In the genomic region with DNA sequence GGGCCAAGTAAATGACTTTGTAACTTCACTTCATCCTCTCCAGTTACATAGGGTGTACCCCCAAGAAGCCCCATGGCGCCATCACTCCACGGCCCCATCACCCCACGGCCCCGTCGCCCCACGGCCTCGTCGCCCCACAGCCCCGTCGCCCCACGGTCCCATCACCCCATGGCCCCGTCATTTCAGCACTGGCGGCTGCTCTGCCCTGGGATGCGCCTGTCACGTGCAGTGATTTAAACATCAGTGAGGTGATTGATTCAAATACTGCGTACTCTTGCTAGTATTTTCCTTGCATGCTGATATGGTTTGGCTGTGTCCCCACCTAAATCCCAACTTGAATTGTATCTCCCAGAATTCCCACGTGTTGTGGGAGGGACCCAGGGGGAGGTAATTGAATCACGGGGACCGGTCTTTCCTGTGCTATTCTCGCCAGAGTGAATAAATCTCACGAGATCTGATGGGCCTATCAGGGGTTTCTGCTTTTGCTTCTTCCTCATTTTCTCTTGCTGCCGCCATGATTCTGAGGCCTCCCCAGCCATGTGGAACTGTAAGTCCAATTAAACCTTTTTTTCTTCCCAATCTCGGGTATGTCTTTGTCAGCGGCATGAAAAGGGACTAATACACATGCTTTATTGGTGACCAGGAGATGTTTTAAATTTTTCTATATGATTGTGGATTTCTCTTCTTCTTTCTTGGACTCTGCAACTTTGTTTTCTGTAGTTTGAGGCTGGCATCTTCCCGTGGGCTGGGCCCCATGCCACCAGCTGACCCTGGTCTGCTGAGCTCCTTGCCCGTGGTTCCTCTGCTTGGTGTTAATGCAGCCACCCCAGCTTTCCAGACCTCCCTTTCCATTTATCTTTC, we compare ENCODE assay signal across 12 cellular contexts. TPM values are rescaled to one million over a fixed set of nuclear protein-coding genes. Genes with fewer than 3 reads are reported as not detected.
DNase-seq lines count a peak whose midpoint lies in the region; ATAC-seq and TF ChIP-seq lines count a peak whose summit lies in the region.
"Had no signal": no experiment of that assay in that cellular context is flagged by ENCODE, and none has a peak within 500 bp of the region (broad histone marks: within the 10 kb centered on the region; RNA-seq: fewer than 3 reads in every experiment).

No MANE protein-coding gene starts in this region.

- TF ChIP-seq CTCF in upper lobe of right lung (IDR thresholded peaks at IDR 0.05) (no peak), endothelial cell (IDR thresholded peaks at IDR 0.05; ENCODE audit: unreplicated experiment) (no peak)

- peaks cover 5% of the 10 kb centered on the region for H3K4me1 ChIP-seq in upper lobe of right lung
- H3K4me1 ChIP-seq: colonic mucosa had no signal

- no peak overlapping the region for H3K4me3 ChIP-seq in upper lobe of right lung
- H3K4me3 ChIP-seq: colonic mucosa had no signal

- peaks cover 3% of the 10 kb centered on the region for H3K9me3 Mint-ChIP-seq in activated naive CD4-positive, alpha-beta T cell treated with anti-CD3 and anti-CD28 coated beads, Interleukin-2, amount 10 ng/mL, durations not matched to agents 7 days and 5 days
- peaks cover 0 to 9% of the 10 kb centered on the region in 2 donors for H3K9me3 Mint-ChIP-seq in activated naive CD4-positive, alpha-beta T cell treated with anti-CD3 and anti-CD28 coated beads, Interleukin-2, amount 50 U/mL, for 72 hours
- peaks cover 7% of the 10 kb centered on the region for H3K9me3 Mint-ChIP-seq in activated T-helper 1 cell treated with anti-CD3 and anti-CD28 coated beads, Interleukin-12 subunit alpha, Interleukin-12 subunit beta, Interleukin-2, Interleukin-4 antibody, amounts not matched to agents 30 ng/mL and 10 ng/mL and 1 ng/mL, durations not matched to agents 14 hours and 24 hours and 36 hours
- no peaks in the 10 kb centered on the region for H3K9me3 Mint-ChIP-seq in endothelial cell (ENCODE audit: unreplicated experiment)

- no peaks in the 10 kb centered on the region for H3K9me3 ChIP-seq in upper lobe of right lung
- H3K9me3 ChIP-seq: colonic mucosa, SK-N-SH had no signal

- intact Hi-C loops in activated T-helper 1 cell treated with anti-CD3 and anti-CD28 coated beads, Interleukin-12 subunit alpha, Interleukin-12 subunit beta, Interleukin-2, Interleukin-4 antibody, amounts not matched to agents 30 ng/mL and 10 ng/mL and 1 ng/mL, durations not matched to agents 14 hours and 24 hours and 36 hours (cut with micrococcal nuclease) = loop anchor here (2.0 to 5.0 kb wide), 3 partner anchors 13 to 379 kb away; partner anchors contain the start of gene POFUT2
- intact Hi-C loops in upper lobe of right lung (cut with DNase I) = no loop called here

- H3K27ac ChIP-seq in upper lobe of right lung = no peak overlapping the region
- H3K27ac ChIP-seq: colonic mucosa had no signal

- peaks cover 21% of the 10 kb centered on the region for H3K27me3 ChIP-seq in upper lobe of right lung
- H3K27me3 ChIP-seq: colonic mucosa had no signal

- no peak overlapping the region for H3K4me3 Mint-ChIP-seq in activated naive CD4-positive, alpha-beta T cell treated with anti-CD3 and anti-CD28 coated beads, Interleukin-2, amount 10 ng/mL, durations not matched to agents 7 days and 5 days
- peak overlapping the region; percentile 19 for H3K4me3 Mint-ChIP-seq in activated T-helper 1 cell treated with anti-CD3 and anti-CD28 coated beads, Interleukin-12 subunit alpha, Interleukin-12 subunit beta, Interleukin-2, Interleukin-4 antibody, amounts not matched to agents 30 ng/mL and 10 ng/mL and 1 ng/mL, durations not matched to agents 14 hours and 24 hours and 36 hours
- H3K4me3 Mint-ChIP-seq in endothelial cell (ENCODE audit: unreplicated experiment) = no peak overlapping the region

- CTCF ChIA-PET in activated naive CD4-positive, alpha-beta T cell treated with anti-CD3 and anti-CD28 coated beads, Interleukin-2, amount 10 ng/mL, durations not matched to agents 7 days and 5 days (lab: Charles Lee) = interaction anchor here (0.8 to 1.2 kb wide), 3 partner anchors 42 to 115 kb away, joined by 3 to 4 read pairs (median 3); no protein-coding TSS in a partner anchor

- DNase-seq in activated naive CD4-positive, alpha-beta T cell treated with anti-CD3 and anti-CD28 coated beads, Interleukin-2, amount 10 ng/mL, durations not matched to agents 7 days and 5 days = peak; percentile 15
- DNase-seq in activated naive CD4-positive, alpha-beta T cell treated with anti-CD3 and anti-CD28 coated beads, Interleukin-2, amount 50 U/mL, for 72 hours (ENCODE audit: low spot score in 2 of 2) = no peak
- DNase-seq in NAMALWA (ENCODE audit: low spot score) (peak; percentile 86), upper lobe of right lung (peak; percentile 64), SW 1271 (lab: John Stamatoyannopoulos, UW) (no peak), endothelial cell (ENCODE audit: low spot score) (no peak), NCI-H226 (no peak)
- no peak for DNase-seq in activated T-helper 1 cell treated with anti-CD3 and anti-CD28 coated beads, Interleukin-12 subunit alpha, Interleukin-12 subunit beta, Interleukin-2, Interleukin-4 antibody, amounts not matched to agents 30 ng/mL and 10 ng/mL and 1 ng/mL, durations not matched to agents 14 hours and 24 hours and 36 hours (ENCODE audit: low spot score)
- DNase-seq: colonic mucosa, NCI-H1092 treated with DMSO at 0.1 percent for 48 hours, NCI-H526 treated with DMSO at 0.1 percent for 48 hours, SK-N-SH had no signal

- ATAC-seq in activated naive CD4-positive, alpha-beta T cell treated with anti-CD3 and anti-CD28 coated beads, Interleukin-2, amount 50 U/mL, for 72 hours = no peak
- ATAC-seq in upper lobe of right lung = no peak

- no peaks in the 10 kb centered on the region for H3K36me3 Mint-ChIP-seq in activated naive CD4-positive, alpha-beta T cell treated with anti-CD3 and anti-CD28 coated beads, Interleukin-2, amount 10 ng/mL, durations not matched to agents 7 days and 5 days
- H3K36me3 Mint-ChIP-seq in activated naive CD4-positive, alpha-beta T cell treated with anti-CD3 and anti-CD28 coated beads, Interleukin-2, amount 50 U/mL, for 72 hours = peaks cover 0 to 17% of the 10 kb centered on the region in 2 donors
- no peaks in the 10 kb centered on the region for H3K36me3 Mint-ChIP-seq in activated T-helper 1 cell treated with anti-CD3 and anti-CD28 coated beads, Interleukin-12 subunit alpha, Interleukin-12 subunit beta, Interleukin-2, Interleukin-4 antibody, amounts not matched to agents 30 ng/mL and 10 ng/mL and 1 ng/mL, durations not matched to agents 14 hours and 24 hours and 36 hours (ENCODE audit: low read depth)
- peaks cover 7% of the 10 kb centered on the region for H3K36me3 Mint-ChIP-seq in endothelial cell (ENCODE audit: low read depth, unreplicated experiment)

- peaks cover 18% of the 10 kb centered on the region for H3K4me1 Mint-ChIP-seq in activated naive CD4-positive, alpha-beta T cell treated with anti-CD3 and anti-CD28 coated beads, Interleukin-2, amount 10 ng/mL, durations not matched to agents 7 days and 5 days
- H3K4me1 Mint-ChIP-seq in activated T-helper 1 cell treated with anti-CD3 and anti-CD28 coated beads, Interleukin-12 subunit alpha, Interleukin-12 subunit beta, Interleukin-2, Interleukin-4 antibody, amounts not matched to agents 30 ng/mL and 10 ng/mL and 1 ng/mL, durations not matched to agents 14 hours and 24 hours and 36 hours (ENCODE audit: low read depth) = peaks cover 9% of the 10 kb centered on the region
- no peaks in the 10 kb centered on the region for H3K4me1 Mint-ChIP-seq in endothelial cell (ENCODE audit: unreplicated experiment)

- H3K27me3 Mint-ChIP-seq in activated naive CD4-positive, alpha-beta T cell treated with anti-CD3 and anti-CD28 coated beads, Interleukin-2, amount 10 ng/mL, durations not matched to agents 7 days and 5 days = peaks cover 9% of the 10 kb centered on the region
- H3K27me3 Mint-ChIP-seq in activated T-helper 1 cell treated with anti-CD3 and anti-CD28 coated beads, Interleukin-12 subunit alpha, Interleukin-12 subunit beta, Interleukin-2, Interleukin-4 antibody, amounts not matched to agents 30 ng/mL and 10 ng/mL and 1 ng/mL, durations not matched to agents 14 hours and 24 hours and 36 hours (ENCODE audit: insufficient read depth) = peaks cover 3% of the 10 kb centered on the region
- H3K27me3 Mint-ChIP-seq in endothelial cell (ENCODE audit: unreplicated experiment) = peaks cover 5% of the 10 kb centered on the region

- H3K27ac Mint-ChIP-seq in activated naive CD4-positive, alpha-beta T cell treated with anti-CD3 and anti-CD28 coated beads, Interleukin-2, amount 10 ng/mL, durations not matched to agents 7 days and 5 days = peak overlapping the region; percentile 73
- peak overlapping the region in 1 of 2 donors; percentile 27 for H3K27ac Mint-ChIP-seq in activated naive CD4-positive, alpha-beta T cell treated with anti-CD3 and anti-CD28 coated beads, Interleukin-2, amount 50 U/mL, for 72 hours
- peak overlapping the region; percentile 7 for H3K27ac Mint-ChIP-seq in activated T-helper 1 cell treated with anti-CD3 and anti-CD28 coated beads, Interleukin-12 subunit alpha, Interleukin-12 subunit beta, Interleukin-2, Interleukin-4 antibody, amounts not matched to agents 30 ng/mL and 10 ng/mL and 1 ng/mL, durations not matched to agents 14 hours and 24 hours and 36 hours
- H3K27ac Mint-ChIP-seq in endothelial cell (ENCODE audit: unreplicated experiment) = no peak overlapping the region

- H3K36me3 ChIP-seq in upper lobe of right lung = no peaks in the 10 kb centered on the region
- H3K36me3 ChIP-seq: colonic mucosa had no signal

RNA-seq across cellular contexts. Expression of gene PCBP3, which starts 50.1 kb away (rescaled TPM):
- 10 to 100 TPM; 19.7 to 26.3 TPM for total RNA-seq in activated naive CD4-positive, alpha-beta T cell treated with anti-CD3 and anti-CD28 coated beads, Interleukin-2, amount 50 U/mL, for 72 hours
- 8.2 and 10.7 TPM in 2 replicates for total RNA-seq in activated T-helper 1 cell treated with anti-CD3 and anti-CD28 coated beads, Interleukin-12 subunit alpha, Interleukin-12 subunit beta, Interleukin-2, Interleukin-4 antibody, amounts not matched to agents 30 ng/mL and 10 ng/mL and 1 ng/mL, durations not matched to agents 14 hours and 24 hours and 36 hours
- total RNA-seq in upper lobe of right lung (3.8 TPM), endothelial cell (ENCODE audit: unreplicated experiment) (2.5 TPM)

RNA-seq across cellular contexts. Expression of gene SLC19A1, which starts 51.2 kb away (rescaled TPM):
- 10 to 100 TPM; 24.9 to 62.5 TPM for total RNA-seq in activated naive CD4-positive, alpha-beta T cell treated with anti-CD3 and anti-CD28 coated beads, Interleukin-2, amount 50 U/mL, for 72 hours
- 104 and 105 TPM in 2 replicates for total RNA-seq in activated T-helper 1 cell treated with anti-CD3 and anti-CD28 coated beads, Interleukin-12 subunit alpha, Interleukin-12 subunit beta, Interleukin-2, Interleukin-4 antibody, amounts not matched to agents 30 ng/mL and 10 ng/mL and 1 ng/mL, durations not matched to agents 14 hours and 24 hours and 36 hours
- 39.3 TPM for total RNA-seq in upper lobe of right lung
- total RNA-seq in endothelial cell (ENCODE audit: unreplicated experiment) = 27.1 TPM

Comparison
In these comparisons a context has a peak if more than half of its experiments do, and no peak if none do; other contexts are left out.
1. DNase-seq: peak in activated naive CD4-positive, alpha-beta T cell treated with anti-CD3 and anti-CD28 coated beads, Interleukin-2, amount 10 ng/mL, durations not matched to agents 7 days and 5 days (single experiment), NAMALWA (single experiment) and upper lobe of right lung (single experiment); none in activated naive CD4-positive, alpha-beta T cell treated with anti-CD3 and anti-CD28 coated beads, Interleukin-2, amount 50 U/mL, for 72 hours (0 of 2), activated T-helper 1 cell treated with anti-CD3 and anti-CD28 coated beads, Interleukin-12 subunit alpha, Interleukin-12 subunit beta, Interleukin-2, Interleukin-4 antibody, amounts not matched to agents 30 ng/mL and 10 ng/mL and 1 ng/mL, durations not matched to agents 14 hours and 24 hours and 36 hours (single experiment), SW 1271 (0 of 2), endothelial cell (single experiment) and NCI-H226 (single experiment).